ENCODE assay signal across 19 cellular contexts in the genomic region with DNA sequence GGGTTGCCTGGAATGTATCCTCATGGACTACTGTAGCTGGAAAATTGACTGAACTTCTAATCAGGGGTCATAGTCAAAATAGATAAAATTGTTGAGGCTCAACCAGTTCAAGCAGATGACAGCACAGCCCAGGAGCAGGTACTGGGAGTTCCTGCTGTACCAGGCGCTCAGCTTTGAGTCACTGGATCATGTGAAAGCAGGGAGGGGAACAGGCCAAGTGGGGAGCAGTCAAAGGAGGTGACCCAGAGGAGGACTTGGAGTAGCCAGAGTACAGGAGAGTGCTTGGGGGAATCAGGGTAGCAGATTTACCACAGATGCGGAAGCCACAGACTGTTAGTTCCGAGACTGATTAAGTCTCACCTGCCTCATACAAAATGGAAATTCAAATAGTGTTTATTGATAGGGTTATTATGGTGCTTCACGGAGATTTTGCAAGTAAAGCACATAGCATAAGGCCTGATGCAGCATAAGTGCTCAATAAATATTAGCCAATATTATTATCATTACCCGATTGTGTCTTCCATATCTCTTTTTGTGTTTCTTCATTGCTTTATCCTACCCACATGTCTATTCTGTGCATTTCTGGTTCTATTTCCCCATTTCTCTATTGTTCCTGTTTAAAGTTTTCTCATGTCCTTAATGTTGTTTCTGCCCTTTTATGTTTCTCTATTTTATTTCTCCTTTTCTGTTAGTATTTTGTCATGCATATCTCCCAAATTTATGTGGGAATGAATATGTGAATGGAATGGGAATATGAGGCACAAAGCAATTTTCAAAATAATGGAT.
A peak's percentile ranks its signal among the peaks of the same experiment; 100 is the strongest.
DNase-seq lines count a peak whose midpoint lies in the region; ATAC-seq and TF ChIP-seq lines count a peak whose summit lies in the region.
"Had no signal": no experiment of that assay in that cellular context is flagged by ENCODE, and none has a peak within 500 bp of the region (broad histone marks: within the 10 kb centered on the region; RNA-seq: fewer than 3 reads in every experiment).

No MANE protein-coding gene starts in this region.

- ATAC-seq in heart right ventricle (peak in 1 of 8 donors; percentile 51), left lung (peak; percentile 44), upper lobe of left lung (ENCODE audit: low FRiP score in 2 of 2) (peak in 1 of 2 donors; percentile 46)
- ATAC-seq: A549 had no signal

- H3K14ac ChIP-seq in trophoblast cell (ENCODE audit: low read length): no peak overlapping the region

- H2BK12ac ChIP-seq in trophoblast cell (ENCODE audit: low read length): no peak overlapping the region

- H3K27me3 ChIP-seq in heart right ventricle: no peaks in the 10 kb centered on the region
- H3K27me3 ChIP-seq in left lung: no peaks in the 10 kb centered on the region
- no peaks in the 10 kb centered on the region for H3K27me3 ChIP-seq in upper lobe of left lung
- no peaks in the 10 kb centered on the region for H3K27me3 ChIP-seq in trophoblast cell (ENCODE audit: insufficient read depth, low read length)
- H3K27me3 ChIP-seq: thyroid gland had no signal

- peak in 1 of 4 donors; percentile 9 for TF ChIP-seq POLR2A in upper lobe of left lung (IDR thresholded peaks at IDR 0.05)

- peaks cover 0 to 48% (median 0%) of the 10 kb centered on the region in 9 donors for H3K4me1 ChIP-seq in heart right ventricle
- peaks cover 0 to 20% of the 10 kb centered on the region in 2 donors for H3K4me1 ChIP-seq in left lung
- no peaks in the 10 kb centered on the region for H3K4me1 ChIP-seq in upper lobe of left lung
- H3K4me1 ChIP-seq in trophoblast cell (ENCODE audit: control insufficient read depth in 1 of 2, insufficient read depth in 2 of 2, low read length in 2 of 2): no peaks in the 10 kb centered on the region
- H3K4me1 ChIP-seq: A549, thyroid gland had no signal

- H3K23ac ChIP-seq in trophoblast cell (ENCODE audit: low read length): no peak overlapping the region

- no peak overlapping the region for H3K4ac ChIP-seq in trophoblast cell (ENCODE audit: low read depth, low read length)

- no peak for DNase-seq in heart right ventricle
- no peak for DNase-seq in cardiac septum (ENCODE audit: low spot score)
- DNase-seq in SKM-1 treated with dmso at 0.1 percent for 144 hours (lab: John Stamatoyannopoulos, UW; ENCODE audit: unreplicated experiment): peak; percentile 28
- DNase-seq in left lung: peak in 1 of 2 donors; percentile 41
- DNase-seq in upper lobe of left lung: peak in 1 of 2 donors; percentile 65
- DNase-seq in NCI-H510A treated with DMSO at 0.1 percent for 48 hours (lab: John Stamatoyannopoulos, UW): no peak
- no peak for DNase-seq in trophoblast cell
- no peak for DNase-seq in NCI-H1417 treated with DMSO at 0.1 percent for 48 hours (lab: John Stamatoyannopoulos, UW)
- DNase-seq: activated CD4-positive, alpha-beta memory T cell treated with anti-CD3 and anti-CD28 coated beads for 36 hours; activated naive CD8-positive, alpha-beta T cell treated with anti-CD3 and anti-CD28 coated beads for 36 hours; activated T-cell treated with anti-CD3 and anti-CD28 coated beads, Interleukin-2, amount 50 U/mL, for 48 hours; effector memory CD4-positive, alpha-beta T cell; foreskin melanocyte; H7; NCI-H1092; SHP77 treated with DMSO at 0.1 percent for 48 hours; stimulated activated CD4-positive, alpha-beta T cell treated with anti-CD3 and anti-CD28 coated beads, Interleukin-4, amount 100 ng/mL, for 24 hours had no signal

- H3K27ac ChIP-seq in heart right ventricle: peak overlapping the region in 6 of 10 donors; percentile 3 to 84 (median 40)
- peak overlapping the region; percentile 35 to 80 for H3K27ac ChIP-seq in left lung
- H3K27ac ChIP-seq in upper lobe of left lung: peak overlapping the region; percentile 63 to 81 (median 78)
- no peak overlapping the region for H3K27ac ChIP-seq in trophoblast cell (ENCODE audit: low read depth, low read length)
- H3K27ac ChIP-seq: A549, thyroid gland had no signal

- H2BK120ac ChIP-seq in trophoblast cell (ENCODE audit: insufficient read depth, low read length, poor library complexity): no peak overlapping the region

- TF ChIP-seq CTCF in heart right ventricle (IDR thresholded peaks at IDR 0.05) (no peak), left lung (IDR thresholded peaks at IDR 0.05) (no peak), upper lobe of left lung (IDR thresholded peaks at IDR 0.05) (no peak)

- H3K36me3 ChIP-seq in heart right ventricle (no peaks in the 10 kb centered on the region), left lung (no peaks in the 10 kb centered on the region), upper lobe of left lung (no peaks in the 10 kb centered on the region), trophoblast cell (ENCODE audit: control insufficient read depth in 1 of 2, insufficient read depth in 2 of 2, low read length in 2 of 2) (no peaks in the 10 kb centered on the region)
- H3K36me3 ChIP-seq: thyroid gland had no signal

- no peak overlapping the region for H3K9ac ChIP-seq in trophoblast cell (ENCODE audit: low read length)

- no peaks in the 10 kb centered on the region for H3K79me1 ChIP-seq in trophoblast cell (ENCODE audit: low read length)

- H4K12ac ChIP-seq in trophoblast cell (ENCODE audit: low read depth, low read length): no peak overlapping the region

- no peak overlapping the region for H3K18ac ChIP-seq in trophoblast cell (ENCODE audit: low read length)

- no peak overlapping the region for H4K8ac ChIP-seq in trophoblast cell (ENCODE audit: low read depth, low read length)

- H3K4me3 ChIP-seq in heart right ventricle: peak overlapping the region in 1 of 10 donors; percentile 15
- H3K4me3 ChIP-seq in left lung: peak overlapping the region in 1 of 2 donors; percentile 26
- peak overlapping the region in 1 of 4 donors; percentile 9 for H3K4me3 ChIP-seq in upper lobe of left lung
- H3K4me3 ChIP-seq in trophoblast cell (ENCODE audit: low read depth, low read length): no peak overlapping the region
- H3K4me3 ChIP-seq: A549, thyroid gland had no signal

- 83 to 88% methylated on average over 5 of the region's 5 CpGs for WGBS in heart right ventricle, 2 donors
- 78 to 84% methylated on average over 5 of the region's 5 CpGs for WGBS in upper lobe of left lung, 2 donors
- no CpG with 5 or more reads among the region's 5 CpGs for WGBS in trophoblast cell (ENCODE audit: extremely low coverage, insufficient coverage, insufficient read length)

- H3K4me2 ChIP-seq in trophoblast cell (ENCODE audit: low read length): no peak overlapping the region
- H3K4me2 ChIP-seq: A549 had no signal

- H4K91ac ChIP-seq in trophoblast cell (ENCODE audit: low read depth, low read length): no peak overlapping the region

- H3K79me2 ChIP-seq in trophoblast cell (ENCODE audit: control insufficient read depth, insufficient read depth, low read length, poor library complexity): no peaks in the 10 kb centered on the region

- intact Hi-C loops in heart right ventricle (cut with DNase I) (loop anchor here in 1 of 10 donors (5.0 kb wide), 1 partner anchor 120 kb away; no protein-coding TSS in a partner anchor), cardiac septum (cut with DNase I) (no loop called here), left lung (cut with DNase I) (no loop called here)

- no peak for TF ChIP-seq EP300 in upper lobe of left lung (IDR thresholded peaks at IDR 0.05)

- H3K9me3 ChIP-seq in heart right ventricle (no peaks in the 10 kb centered on the region), left lung (no peaks in the 10 kb centered on the region), upper lobe of left lung (no peaks in the 10 kb centered on the region), trophoblast cell (ENCODE audit: insufficient read depth, low read depth, low read length) (no peaks in the 10 kb centered on the region)
- H3K9me3 ChIP-seq: A549, thyroid gland had no signal

- H2AK5ac ChIP-seq in trophoblast cell (ENCODE audit: low read length): no peak overlapping the region

- no peak overlapping the region for H2AFZ ChIP-seq in trophoblast cell (ENCODE audit: insufficient read depth, low read length, poor library complexity)

- no peak overlapping the region for H2BK5ac ChIP-seq in trophoblast cell (ENCODE audit: low read depth, low read length, poor library complexity)
